Comparison of ENCODE assay signal across 10 cellular contexts in genomic region chr5:132487841-132488555, GRCh38. TPM values are rescaled to one million over a fixed set of nuclear protein-coding genes. Genes with fewer than 3 reads are reported as not detected.
DNase-seq lines count a peak whose midpoint lies in the region; ATAC-seq and TF ChIP-seq lines count a peak whose summit lies in the region.
"Had no signal": no experiment of that assay in that cellular context is flagged by ENCODE, and none has a peak within 500 bp of the region (broad histone marks: within the 10 kb centered on the region; RNA-seq: fewer than 3 reads in every experiment).

No MANE protein-coding gene starts in this region.

- no peak overlapping the region for H2BK12ac ChIP-seq in mesenchymal stem cell (ENCODE audit: low read length in 2 of 2)

- H4K91ac ChIP-seq in IMR-90 (ENCODE audit: insufficient read depth, low read depth, low read length) = no peak overlapping the region
- H4K91ac ChIP-seq in mesenchymal stem cell (ENCODE audit: low read length) = no peak overlapping the region

- H2AFZ ChIP-seq in ACC112 (ENCODE audit: low read length, unreplicated experiment) (no peak overlapping the region), IMR-90 (replicated peaks; ENCODE audit: low read length, poor library complexity) (no peak overlapping the region), mesenchymal stem cell (ENCODE audit: low read depth, low read length) (no peak overlapping the region)

- intact Hi-C loops in IMR-90 (cut with micrococcal nuclease) = no loop called here
- intact Hi-C loops in activated T-helper 1 cell treated with anti-CD3 and anti-CD28 coated beads, Interleukin-12 subunit alpha, Interleukin-12 subunit beta, Interleukin-2, Interleukin-4 antibody, amounts not matched to agents 30 ng/mL and 10 ng/mL and 1 ng/mL, durations not matched to agents 14 hours and 24 hours and 36 hours (cut with micrococcal nuclease) = loop anchor here (1.0 kb wide), 1 partner anchor 9 kb away; no protein-coding TSS in a partner anchor

- DNase-seq in IMR-90 (no peak), mesenchymal stem cell (no peak), NCI-H82 (lab: John Stamatoyannopoulos, UW) (no peak), NCI-H1694 treated with DMSO at 0.1 percent for 48 hours (lab: John Stamatoyannopoulos, UW) (no peak)
- no peak for DNase-seq in activated T-helper 1 cell treated with anti-CD3 and anti-CD28 coated beads, Interleukin-12 subunit alpha, Interleukin-12 subunit beta, Interleukin-2, Interleukin-4 antibody, amounts not matched to agents 30 ng/mL and 10 ng/mL and 1 ng/mL, durations not matched to agents 14 hours and 24 hours and 36 hours (ENCODE audit: low spot score)
- DNase-seq: NCI-H2107 had no signal

- no TSS peak for BruUV-seq in IMR-90 (replicated peaks; lab: Mats Ljungman, UMichigan)

- peaks cover 63% of the 10 kb centered on the region for H3K36me3 Mint-ChIP-seq in activated T-helper 1 cell treated with anti-CD3 and anti-CD28 coated beads, Interleukin-12 subunit alpha, Interleukin-12 subunit beta, Interleukin-2, Interleukin-4 antibody, amounts not matched to agents 30 ng/mL and 10 ng/mL and 1 ng/mL, durations not matched to agents 14 hours and 24 hours and 36 hours (ENCODE audit: low read depth)

- H3K4me2 ChIP-seq in IMR-90 (ENCODE audit: low read depth, low read length) (no peak overlapping the region; the same call in 1 of the 2 replicates), mesenchymal stem cell (ENCODE audit: low read length, poor library complexity, severe bottlenecking) (peak overlapping the region; percentile 14)

- 0 out of 4 replicates have a peak overlapping the region, but pooled peaks of 1 of the 2 experiments have one; percentile 10 for H4K8ac ChIP-seq in IMR-90 (ENCODE audit: low read depth in 2 of 2, low read length in 2 of 2)
- no peak overlapping the region for H4K8ac ChIP-seq in mesenchymal stem cell (ENCODE audit: low read length)

- TF ChIP-seq POLR2A in IMR-90 (IDR thresholded peaks at IDR 0.05; ENCODE audit: low read depth, low read length) = no peak

- peaks cover 44% of the 10 kb centered on the region for H3K9me1 ChIP-seq in IMR-90 (ENCODE audit: insufficient read depth, low read length)

- dilution Hi-C loops in IMR-90 (cut with HindIII; ENCODE audit: low sequenced_read_pairs, unreplicated experiment) = no loop called here

- H3K4me3 ChIP-seq in ACC112 (ENCODE audit: low read depth, low read length) = peak overlapping the region; percentile 99
- H3K4me3 ChIP-seq in IMR-90 (ENCODE audit: insufficient read depth, low read depth, low read length) = no peak overlapping the region
- peak overlapping the region in 1 of 2 experiments; percentile 23 for H3K4me3 ChIP-seq in mesenchymal stem cell (ENCODE audit: insufficient read depth in 1 of 2, low read depth in 1 of 2, low read length in 2 of 2)

- TF ChIP-seq RAD21 in IMR-90 (IDR thresholded peaks at IDR 0.05; ENCODE audit: low read length) = no peak

- WGBS in IMR-90 (ENCODE audit: extremely low coverage in 2 of 2, insufficient read length in 1 of 2), 2 experiments = 94% methylated on average over 2 of the region's 3 CpGs; no CpG with 5 or more reads in 1 of the 2 experiments
- WGBS in mesenchymal stem cell = 98% methylated on average over 2 of the region's 3 CpGs

- H3K4me3 Mint-ChIP-seq in activated T-helper 1 cell treated with anti-CD3 and anti-CD28 coated beads, Interleukin-12 subunit alpha, Interleukin-12 subunit beta, Interleukin-2, Interleukin-4 antibody, amounts not matched to agents 30 ng/mL and 10 ng/mL and 1 ng/mL, durations not matched to agents 14 hours and 24 hours and 36 hours = peak overlapping the region; percentile 99

- no peak for TF ChIP-seq CTCF in IMR-90 (conservative IDR thresholded peaks at IDR 0.05; ENCODE audit: low read depth, low read length)

- H3K4ac ChIP-seq in IMR-90 (ENCODE audit: low read depth, low read length) (no peak overlapping the region), mesenchymal stem cell (ENCODE audit: low read depth in 1 of 2, low read length in 2 of 2) (no peak overlapping the region)

- peaks cover 49% of the 10 kb centered on the region for H3K4me1 ChIP-seq in ACC112 (ENCODE audit: control insufficient read depth, insufficient read depth, low read length, unreplicated experiment)
- peaks cover 22% of the 10 kb centered on the region for H3K4me1 ChIP-seq in IMR-90 (ENCODE audit: control insufficient read depth, insufficient read depth, low read length)
- peaks cover 41% of the 10 kb centered on the region for H3K4me1 ChIP-seq in mesenchymal stem cell (ENCODE audit: control insufficient read depth, insufficient read depth, low read depth, low read length)

- no peak overlapping the region for H3K56ac ChIP-seq in IMR-90 (ENCODE audit: extremely low read depth, insufficient read depth, low read length)

- H3K27ac ChIP-seq in ACC112 (ENCODE audit: low read depth, low read length) = no peak overlapping the region
- H3K27ac ChIP-seq in IMR-90 (ENCODE audit: insufficient read depth, low read length) = no peak overlapping the region
- no peak overlapping the region for H3K27ac ChIP-seq in mesenchymal stem cell (ENCODE audit: low read length, poor library complexity, severe bottlenecking)

- no peak for ATAC-seq in IMR-90 (ENCODE audit: low read depth)
- ATAC-seq in HG02938 (IDR thresholded peaks at IDR 0.05; ENCODE audit: unreplicated experiment) = no peak
- ATAC-seq in GM18858 (IDR thresholded peaks at IDR 0.05; ENCODE audit: unreplicated experiment) = no peak
- ATAC-seq: HCT116 had no signal

- in situ Hi-C loops in IMR-90 (cut with MboI; ENCODE audit: low sequenced_read_pairs) = loop anchor here (25.0 kb wide), 1 partner anchor 401 kb away; no protein-coding TSS in a partner anchor

- H3K9me3 Mint-ChIP-seq in activated T-helper 1 cell treated with anti-CD3 and anti-CD28 coated beads, Interleukin-12 subunit alpha, Interleukin-12 subunit beta, Interleukin-2, Interleukin-4 antibody, amounts not matched to agents 30 ng/mL and 10 ng/mL and 1 ng/mL, durations not matched to agents 14 hours and 24 hours and 36 hours = no peaks in the 10 kb centered on the region

- H3K9me3 ChIP-seq in IMR-90 (ENCODE audit: control insufficient read depth, insufficient read depth, low read length) (no peaks in the 10 kb centered on the region), mesenchymal stem cell (ENCODE audit: control insufficient read depth, low read length) (no peaks in the 10 kb centered on the region)

- H3K36me3 ChIP-seq in ACC112 (ENCODE audit: insufficient read depth, low read length) (peaks cover 55% of the 10 kb centered on the region; the same call in 1 of the 2 replicates), IMR-90 (ENCODE audit: control insufficient read depth, insufficient read depth, low read length) (peaks cover 52% of the 10 kb centered on the region), mesenchymal stem cell (ENCODE audit: control insufficient read depth in 1 of 2, insufficient read depth in 2 of 2, low read depth in 1 of 2, low read length in 2 of 2) (peaks cover 51 to 61% of the 10 kb centered on the region in 2 experiments)

- H2BK15ac ChIP-seq in IMR-90 (ENCODE audit: low read depth, low read length) (no peak overlapping the region), mesenchymal stem cell (ENCODE audit: low read depth, poor library complexity, severe bottlenecking) (no peak overlapping the region)

- no peak overlapping the region for H3K9ac ChIP-seq in IMR-90 (ENCODE audit: low read depth, low read length)
- peak overlapping the region; percentile 91 for H3K9ac ChIP-seq in mesenchymal stem cell (ENCODE audit: low read length)

- peak overlapping the region; percentile 19; the same call in 1 of the 2 replicates for H3K14ac ChIP-seq in IMR-90 (replicated peaks; ENCODE audit: low read depth, low read length)
- H3K14ac ChIP-seq in mesenchymal stem cell (ENCODE audit: low read length in 2 of 2) = peak overlapping the region in 1 of 2 experiments; percentile 26

- H2AK9ac ChIP-seq in IMR-90 (replicated peaks; ENCODE audit: low read depth, low read length, poor library complexity) = peak overlapping the region; percentile 3

- no peak overlapping the region for H2BK20ac ChIP-seq in IMR-90 (ENCODE audit: low read depth, low read length)

- H3K27ac Mint-ChIP-seq in activated T-helper 1 cell treated with anti-CD3 and anti-CD28 coated beads, Interleukin-12 subunit alpha, Interleukin-12 subunit beta, Interleukin-2, Interleukin-4 antibody, amounts not matched to agents 30 ng/mL and 10 ng/mL and 1 ng/mL, durations not matched to agents 14 hours and 24 hours and 36 hours = peak overlapping the region; percentile 76

- H3K18ac ChIP-seq in IMR-90 (ENCODE audit: low read depth, low read length) (no peak overlapping the region), mesenchymal stem cell (ENCODE audit: low read depth in 1 of 2, low read length in 2 of 2) (peak overlapping the region in 1 of 2 experiments; percentile 37)

- no peaks in the 10 kb centered on the region for H3K27me3 Mint-ChIP-seq in activated T-helper 1 cell treated with anti-CD3 and anti-CD28 coated beads, Interleukin-12 subunit alpha, Interleukin-12 subunit beta, Interleukin-2, Interleukin-4 antibody, amounts not matched to agents 30 ng/mL and 10 ng/mL and 1 ng/mL, durations not matched to agents 14 hours and 24 hours and 36 hours (ENCODE audit: insufficient read depth)

- H4K5ac ChIP-seq in IMR-90 (ENCODE audit: low read depth, low read length) = no peak overlapping the region

- H2BK5ac ChIP-seq in IMR-90 (ENCODE audit: low read depth, low read length, poor library complexity, severe bottlenecking) = no peak overlapping the region
- no peak overlapping the region for H2BK5ac ChIP-seq in mesenchymal stem cell (ENCODE audit: low read depth, low read length, poor library complexity, severe bottlenecking)

- H3K4me1 Mint-ChIP-seq in activated T-helper 1 cell treated with anti-CD3 and anti-CD28 coated beads, Interleukin-12 subunit alpha, Interleukin-12 subunit beta, Interleukin-2, Interleukin-4 antibody, amounts not matched to agents 30 ng/mL and 10 ng/mL and 1 ng/mL, durations not matched to agents 14 hours and 24 hours and 36 hours (ENCODE audit: low read depth) = peaks cover 69% of the 10 kb centered on the region

- H3K23ac ChIP-seq in IMR-90 (ENCODE audit: low read depth, low read length) = peak overlapping the region; percentile 58; the same call in 1 of the 2 replicates
- H3K23ac ChIP-seq in mesenchymal stem cell (ENCODE audit: low read length in 2 of 2) = no peak overlapping the region

- peaks cover 48% of the 10 kb centered on the region for H3K79me2 ChIP-seq in ACC112 (ENCODE audit: control insufficient read depth, insufficient read depth, low read length, unreplicated experiment)

- H4K20me1 ChIP-seq in IMR-90 (ENCODE audit: insufficient read depth, low read length) = peaks cover 40% of the 10 kb centered on the region

- CTCF ChIA-PET in IMR-90 (lab: Yijun Ruan, JAX) = interaction anchor here (1.0 kb wide), 2 partner anchors 18 to 98 kb away, joined by 3 read pairs; no protein-coding TSS in a partner anchor

- H3K27me3 ChIP-seq in ACC112 (ENCODE audit: insufficient read depth, low read length) = no peaks in the 10 kb centered on the region
- no peaks in the 10 kb centered on the region for H3K27me3 ChIP-seq in IMR-90 (ENCODE audit: control insufficient read depth, insufficient read depth, low read length)
- no peaks in the 10 kb centered on the region for H3K27me3 ChIP-seq in mesenchymal stem cell (ENCODE audit: control insufficient read depth in 1 of 2, insufficient read depth in 1 of 2, low read length in 2 of 2)

- H3K79me1 ChIP-seq in IMR-90 (ENCODE audit: low read depth in 1 of 2, low read length in 2 of 2) = peaks cover 43 to 77% of the 10 kb centered on the region in 2 experiments
- H3K79me1 ChIP-seq in mesenchymal stem cell (replicated peaks; ENCODE audit: low read length, poor library complexity, severe bottlenecking) = peaks cover 33% of the 10 kb centered on the region

- no peak overlapping the region for H2AK5ac ChIP-seq in IMR-90 (ENCODE audit: low read depth, low read length)
- H2AK5ac ChIP-seq in mesenchymal stem cell (ENCODE audit: low read length, severe bottlenecking) = no peak overlapping the region

- POLR2A ChIA-PET in IMR-90 (lab: Charles Lee; ENCODE audit: unreplicated experiment) = no interaction called here

- no peak overlapping the region for H2BK120ac ChIP-seq in IMR-90 (ENCODE audit: low read depth, low read length)
- no peak overlapping the region for H2BK120ac ChIP-seq in mesenchymal stem cell (ENCODE audit: low read depth, low read length)

RNA-seq across cellular contexts. Expression of gene IRF1, which starts 2.6 kb away (rescaled TPM):
- total RNA-seq in IMR-90 (2012; rRNA removed) = 6.9 and 11.1 TPM in 2 replicates
- 16.5 and 18.9 TPM in 2 replicates for polyA plus RNA-seq in IMR-90 (2012; rRNA removed)
- polyA plus RNA-seq in IMR-90 (2012; cell fraction: cytosol; rRNA removed) = 13.2 and 15.9 TPM in 2 replicates
- 25.7 and 30.6 TPM in 2 replicates for polyA plus RNA-seq in IMR-90 (2012; cell fraction: nucleus; rRNA removed; ENCODE audit: low replicate concordance)
- 190 and 198 TPM in 2 replicates for total RNA-seq in activated T-helper 1 cell treated with anti-CD3 and anti-CD28 coated beads, Interleukin-12 subunit alpha, Interleukin-12 subunit beta, Interleukin-2, Interleukin-4 antibody, amounts not matched to agents 30 ng/mL and 10 ng/mL and 1 ng/mL, durations not matched to agents 14 hours and 24 hours and 36 hours
- 33.6 TPM for polyA plus RNA-seq in mesenchymal stem cell (2013, experiment 1 of 2)
- 35.8 TPM for polyA plus RNA-seq in mesenchymal stem cell (2013, experiment 2 of 2)

RNA-seq across cellular contexts. Expression of gene IL5, which starts 55.3 kb away (rescaled TPM):
- not detected in 2 replicates for total RNA-seq in IMR-90 (2012; rRNA removed)
- not detected in 2 replicates for polyA plus RNA-seq in IMR-90 (2012; rRNA removed)
- not detected in 2 replicates for polyA plus RNA-seq in IMR-90 (2012; cell fraction: cytosol; rRNA removed)
- not detected in 2 replicates for polyA plus RNA-seq in IMR-90 (2012; cell fraction: nucleus; rRNA removed; ENCODE audit: low replicate concordance)
- total RNA-seq in activated T-helper 1 cell treated with anti-CD3 and anti-CD28 coated beads, Interleukin-12 subunit alpha, Interleukin-12 subunit beta, Interleukin-2, Interleukin-4 antibody, amounts not matched to agents 30 ng/mL and 10 ng/mL and 1 ng/mL, durations not matched to agents 14 hours and 24 hours and 36 hours = 1.5 and 2.2 TPM in 2 replicates
- not detected for polyA plus RNA-seq in mesenchymal stem cell (2013, experiment 1 of 2)
- polyA plus RNA-seq in mesenchymal stem cell (2013, experiment 2 of 2) = not detected

Comparison
In these comparisons a context has a peak if more than half of its experiments do, and no peak if none do; other contexts are left out.
1. RNA of gene IRF1, which starts 2.6 kb away (total RNA-seq): 190 to 198 TPM in activated T-helper 1 cell treated with anti-CD3 and anti-CD28 coated beads, Interleukin-12 subunit alpha, Interleukin-12 subunit beta, Interleukin-2, Interleukin-4 antibody, amounts not matched to agents 30 ng/mL and 10 ng/mL and 1 ng/mL, durations not matched to agents 14 hours and 24 hours and 36 hours; 6.9 to 11.1 TPM in IMR-90; every median in the first group is over 10 times any median in the second.